11 cellular contexts compared by ENCODE assay signal in the genomic region with DNA sequence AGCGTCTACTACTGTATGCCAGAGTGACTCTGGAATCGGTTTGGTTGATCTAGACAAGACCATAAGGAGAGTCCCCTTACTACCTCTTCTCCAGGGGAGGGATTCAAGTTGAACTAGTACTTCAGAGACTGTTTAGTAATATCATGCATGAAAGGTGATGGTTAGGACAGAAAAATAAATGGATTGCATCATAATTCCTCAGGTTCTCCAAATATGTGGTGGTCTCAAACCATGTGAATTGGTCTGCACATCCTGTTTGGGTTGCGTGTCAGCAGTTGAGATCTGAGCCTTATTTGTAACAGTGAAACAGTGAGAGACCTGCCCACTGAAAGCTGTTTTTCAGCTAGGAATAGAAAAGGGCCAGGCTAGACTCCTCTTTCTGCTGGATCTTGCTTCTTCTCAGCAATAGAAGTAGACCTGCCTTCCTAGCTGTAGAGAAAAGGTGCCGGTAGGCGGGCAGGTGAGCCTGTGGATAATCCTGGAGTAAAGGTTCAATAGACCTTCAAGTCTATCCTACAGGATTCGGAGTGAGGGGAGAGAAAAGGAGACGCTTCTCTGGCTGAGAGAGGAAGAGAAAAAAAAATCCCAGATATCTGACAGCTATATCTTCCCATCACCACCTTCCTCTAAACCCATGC.
DNase-seq lines count a peak whose midpoint lies in the region; ATAC-seq and TF ChIP-seq lines count a peak whose summit lies in the region.
"Had no signal": no experiment of that assay in that cellular context is flagged by ENCODE, and none has a peak within 500 bp of the region (broad histone marks: within the 10 kb centered on the region; RNA-seq: fewer than 3 reads in every experiment).

No MANE protein-coding gene starts in this region.

- no peaks in the 10 kb centered on the region for H3K27me3 ChIP-seq in PC-9 (ENCODE audit: insufficient read depth, low read depth)
- H3K27me3 ChIP-seq: tibial nerve had no signal

- peaks cover 2% of the 10 kb centered on the region for H3K36me3 Mint-ChIP-seq in activated CD4-positive, alpha-beta T cell treated with anti-CD3 and anti-CD28 coated beads, Interleukin-2, amount 10 ng/mL, durations not matched to agents 24 days and 14 days (ENCODE audit: low read depth)
- no peaks in the 10 kb centered on the region for H3K36me3 Mint-ChIP-seq in endothelial cell (ENCODE audit: low read depth, unreplicated experiment)

- no peak for DNase-seq in activated CD4-positive, alpha-beta T cell treated with anti-CD3 and anti-CD28 coated beads, Interleukin-2, amount 10 ng/mL, durations not matched to agents 24 days and 14 days
- DNase-seq in activated CD4-positive, alpha-beta T cell treated with anti-CD3 and anti-CD28 coated beads, Interleukin-2, amount 50 U/mL, for 1 hour = no peak
- DNase-seq in PC-9 (no peak), endothelial cell (ENCODE audit: low spot score) (no peak), NCI-H2196 treated with DMSO at 0.1 percent for 48 hours (lab: John Stamatoyannopoulos, UW; ENCODE audit: unreplicated experiment) (no peak), NCI-H2081 treated with DMSO at 0.1 percent for 48 hours (lab: John Stamatoyannopoulos, UW) (no peak)
- DNase-seq: NCI-H1436 treated with DMSO at 0.1 percent for 48 hours had no signal

- no peak overlapping the region for H2AFZ ChIP-seq in PC-9

- peaks cover 11% of the 10 kb centered on the region for H3K4me1 Mint-ChIP-seq in activated CD4-positive, alpha-beta T cell treated with anti-CD3 and anti-CD28 coated beads, Interleukin-2, amount 10 ng/mL, durations not matched to agents 24 days and 14 days
- peaks cover 12% of the 10 kb centered on the region for H3K4me1 Mint-ChIP-seq in endothelial cell (ENCODE audit: unreplicated experiment)

- H3K4me2 ChIP-seq in PC-9 = peak overlapping the region; percentile 98

- no peak overlapping the region for H3K27ac Mint-ChIP-seq in activated CD4-positive, alpha-beta T cell treated with anti-CD3 and anti-CD28 coated beads, Interleukin-2, amount 10 ng/mL, durations not matched to agents 24 days and 14 days
- H3K27ac Mint-ChIP-seq in endothelial cell (ENCODE audit: unreplicated experiment) = no peak overlapping the region

- H3K27me3 Mint-ChIP-seq in activated CD4-positive, alpha-beta T cell treated with anti-CD3 and anti-CD28 coated beads, Interleukin-2, amount 10 ng/mL, durations not matched to agents 24 days and 14 days = peaks cover 48% of the 10 kb centered on the region
- no peaks in the 10 kb centered on the region for H3K27me3 Mint-ChIP-seq in endothelial cell (ENCODE audit: unreplicated experiment)

- no peaks in the 10 kb centered on the region for H3K79me2 ChIP-seq in PC-9 (ENCODE audit: low read depth)

- H3K27ac ChIP-seq in PC-9 (no peak overlapping the region), skin epidermis (peak overlapping the region in 5 of 21 experiments; percentile 42 to 68 (median 52))

- no peaks in the 10 kb centered on the region for H3K36me3 ChIP-seq in PC-9 (ENCODE audit: low read depth)
- H3K36me3 ChIP-seq: tibial nerve had no signal

- H4K20me1 ChIP-seq in PC-9 (ENCODE audit: insufficient read depth) = no peaks in the 10 kb centered on the region

- no peaks in the 10 kb centered on the region for H3K9me2 ChIP-seq in PC-9 (ENCODE audit: insufficient read depth)

- 0 out of 2 replicates have a peak overlapping the region, but pooled peaks have one; percentile 76 for H3K4me3 ChIP-seq in PC-9
- H3K4me3 ChIP-seq in skin epidermis = peak overlapping the region in 4 of 7 experiments; percentile 37 to 58 (median 50)
- H3K4me3 ChIP-seq: mucosa of descending colon had no signal

- POLR2A ChIA-PET in PC-9 (lab: Charles Lee; ENCODE audit: unreplicated experiment) = no interaction called here

- TF ChIP-seq CTCF in PC-9 (conservative IDR thresholded peaks at IDR 0.05) = no peak
- no peak for TF ChIP-seq CTCF in endothelial cell (IDR thresholded peaks at IDR 0.05; ENCODE audit: unreplicated experiment)

- CTCF ChIA-PET in PC-9 (lab: Charles Lee) = interaction anchor here (0.6 to 1.0 kb wide), 3 partner anchors 36 to 410 kb away, joined by 3 read pairs; no protein-coding TSS in a partner anchor

- H3F3A ChIP-seq in PC-9 (ENCODE audit: insufficient read depth, low read depth) = no peaks in the 10 kb centered on the region

- intact Hi-C loops in activated CD4-positive, alpha-beta T cell treated with anti-CD3 and anti-CD28 coated beads, Interleukin-2, amount 10 ng/mL, durations not matched to agents 24 days and 14 days (cut with micrococcal nuclease) = no loop called here
- intact Hi-C loops in PC-9 (cut with micrococcal nuclease; ENCODE audit: unreplicated experiment) = loop anchor here (10.0 kb wide), 1 partner anchor 169 kb away; no protein-coding TSS in a partner anchor

- no peaks in the 10 kb centered on the region for H3K9me3 ChIP-seq in PC-9 (ENCODE audit: insufficient read depth, low read depth)
- H3K9me3 ChIP-seq: mucosa of descending colon, tibial nerve had no signal

- no peak for ATAC-seq in HG03521 (IDR thresholded peaks at IDR 0.05; ENCODE audit: unreplicated experiment)

- BruUV-seq in PC-9 (replicated peaks; lab: Mats Ljungman, UMichigan) = no TSS peak

- no peaks in the 10 kb centered on the region for H3K4me1 ChIP-seq in PC-9 (replicated peaks; ENCODE audit: insufficient read depth)

- H3K9me3 Mint-ChIP-seq in activated CD4-positive, alpha-beta T cell treated with anti-CD3 and anti-CD28 coated beads, Interleukin-2, amount 10 ng/mL, durations not matched to agents 24 days and 14 days = no peaks in the 10 kb centered on the region
- no peaks in the 10 kb centered on the region for H3K9me3 Mint-ChIP-seq in endothelial cell (ENCODE audit: unreplicated experiment)

- peak overlapping the region; percentile 36 for H3K4me3 Mint-ChIP-seq in activated CD4-positive, alpha-beta T cell treated with anti-CD3 and anti-CD28 coated beads, Interleukin-2, amount 10 ng/mL, durations not matched to agents 24 days and 14 days
- peak overlapping the region; percentile 81 for H3K4me3 Mint-ChIP-seq in endothelial cell (ENCODE audit: unreplicated experiment)
